Comparison of ENCODE assay signal across 1 cellular context in the genomic region with DNA sequence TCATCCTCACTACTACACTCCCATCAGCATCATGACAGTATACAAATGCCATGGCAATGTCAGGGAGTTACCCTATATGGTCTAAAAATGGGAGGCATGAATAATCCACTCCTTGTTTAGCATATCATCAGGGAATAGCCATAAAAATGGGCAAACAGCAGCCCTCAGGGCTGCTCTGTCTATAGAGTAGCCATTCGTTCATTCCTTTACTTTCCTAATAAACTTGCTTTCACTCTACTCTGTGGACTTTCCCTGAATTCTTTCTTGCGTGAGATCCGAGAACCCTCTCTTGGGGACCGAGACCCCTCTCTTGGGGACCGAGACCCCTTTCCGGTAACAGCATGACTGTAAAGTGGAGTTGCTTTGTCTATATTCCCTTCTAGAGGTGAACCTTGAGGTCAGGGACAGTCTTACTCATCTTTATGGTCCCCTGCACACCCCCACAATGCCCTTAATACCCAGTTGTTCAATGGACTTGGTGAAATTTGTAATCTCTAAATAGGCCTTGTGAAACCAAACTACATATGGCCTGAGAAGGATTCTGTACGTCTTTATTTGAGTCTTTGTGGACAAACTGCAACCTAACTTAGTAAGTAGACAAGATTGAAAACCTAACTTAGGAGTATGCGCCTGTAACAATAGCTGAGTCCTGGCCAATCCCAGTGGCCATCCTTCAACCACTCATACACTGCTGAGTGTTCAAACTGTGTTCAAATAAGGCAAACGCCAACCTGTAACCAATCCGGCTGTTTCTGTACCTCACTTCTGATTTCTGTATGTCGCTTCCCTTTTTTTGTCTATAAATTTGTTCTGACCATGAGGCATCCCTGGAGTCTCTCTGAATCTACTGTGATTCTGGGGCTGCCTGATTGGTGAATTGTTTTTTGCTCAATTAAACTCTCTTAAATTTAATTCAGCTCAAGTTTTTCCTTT.
TF ChIP-seq lines count a peak whose summit lies in the region.

No MANE protein-coding gene starts in this region.

TF ChIP-seq in GM12878, 131 proteins besides CTCF, POLR2A, EP300 and RAD21 (continued from another document):
- TF ChIP-seq, protein P1, sequence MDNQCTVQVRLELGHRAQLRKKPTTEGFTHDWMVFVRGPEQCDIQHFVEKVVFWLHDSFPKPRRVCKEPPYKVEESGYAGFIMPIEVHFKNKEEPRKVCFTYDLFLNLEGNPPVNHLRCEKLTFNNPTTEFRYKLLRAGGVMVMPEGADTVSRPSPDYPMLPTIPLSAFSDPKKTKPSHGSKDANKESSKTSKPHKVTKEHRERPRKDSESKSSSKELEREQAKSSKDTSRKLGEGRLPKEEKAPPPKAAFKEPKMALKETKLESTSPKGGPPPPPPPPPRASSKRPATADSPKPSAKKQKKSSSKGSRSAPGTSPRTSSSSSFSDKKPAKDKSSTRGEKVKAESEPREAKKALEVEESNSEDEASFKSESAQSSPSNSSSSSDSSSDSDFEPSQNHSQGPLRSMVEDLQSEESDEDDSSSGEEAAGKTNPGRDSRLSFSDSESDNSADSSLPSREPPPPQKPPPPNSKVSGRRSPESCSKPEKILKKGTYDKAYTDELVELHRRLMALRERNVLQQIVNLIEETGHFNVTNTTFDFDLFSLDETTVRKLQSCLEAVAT (IDR thresholded peaks at IDR 0.05): no peak
- TF ChIP-seq HDGF (IDR thresholded peaks at IDR 0.05) (no peak), ASH2L (IDR thresholded peaks at IDR 0.05; ENCODE audit: borderline replicate concordance, low read depth) (no peak), SPI1 (IDR thresholded peaks at IDR 0.05; ENCODE audit: borderline replicate concordance, insufficient read depth, low read depth, low read length) (peak; percentile 57), ZNF622 (IDR thresholded peaks at IDR 0.05) (no peak), ZNF274 (IDR thresholded peaks at IDR 0.05; ENCODE audit: insufficient read depth, insufficient read length) (no peak), EGR1 (IDR thresholded peaks at IDR 0.05; ENCODE audit: borderline replicate concordance in 1 of 2, low read depth in 2 of 2, low read length in 2 of 2) (peak in 1 of 2 experiments; percentile 57; a peak in 1 of 3 replicates), CHD2 (IDR thresholded peaks at IDR 0.05; ENCODE audit: borderline replicate concordance, low read depth, low read length) (no peak), HDAC6 (IDR thresholded peaks at IDR 0.05; ENCODE audit: unreplicated experiment) (no peak), SUZ12 (IDR thresholded peaks at IDR 0.05; ENCODE audit: unreplicated experiment) (no peak), SMC3 (IDR thresholded peaks at IDR 0.05; ENCODE audit: borderline replicate concordance, low read length) (no peak; the same call in none of the 2 replicates)
- TF ChIP-seq, protein P2, sequence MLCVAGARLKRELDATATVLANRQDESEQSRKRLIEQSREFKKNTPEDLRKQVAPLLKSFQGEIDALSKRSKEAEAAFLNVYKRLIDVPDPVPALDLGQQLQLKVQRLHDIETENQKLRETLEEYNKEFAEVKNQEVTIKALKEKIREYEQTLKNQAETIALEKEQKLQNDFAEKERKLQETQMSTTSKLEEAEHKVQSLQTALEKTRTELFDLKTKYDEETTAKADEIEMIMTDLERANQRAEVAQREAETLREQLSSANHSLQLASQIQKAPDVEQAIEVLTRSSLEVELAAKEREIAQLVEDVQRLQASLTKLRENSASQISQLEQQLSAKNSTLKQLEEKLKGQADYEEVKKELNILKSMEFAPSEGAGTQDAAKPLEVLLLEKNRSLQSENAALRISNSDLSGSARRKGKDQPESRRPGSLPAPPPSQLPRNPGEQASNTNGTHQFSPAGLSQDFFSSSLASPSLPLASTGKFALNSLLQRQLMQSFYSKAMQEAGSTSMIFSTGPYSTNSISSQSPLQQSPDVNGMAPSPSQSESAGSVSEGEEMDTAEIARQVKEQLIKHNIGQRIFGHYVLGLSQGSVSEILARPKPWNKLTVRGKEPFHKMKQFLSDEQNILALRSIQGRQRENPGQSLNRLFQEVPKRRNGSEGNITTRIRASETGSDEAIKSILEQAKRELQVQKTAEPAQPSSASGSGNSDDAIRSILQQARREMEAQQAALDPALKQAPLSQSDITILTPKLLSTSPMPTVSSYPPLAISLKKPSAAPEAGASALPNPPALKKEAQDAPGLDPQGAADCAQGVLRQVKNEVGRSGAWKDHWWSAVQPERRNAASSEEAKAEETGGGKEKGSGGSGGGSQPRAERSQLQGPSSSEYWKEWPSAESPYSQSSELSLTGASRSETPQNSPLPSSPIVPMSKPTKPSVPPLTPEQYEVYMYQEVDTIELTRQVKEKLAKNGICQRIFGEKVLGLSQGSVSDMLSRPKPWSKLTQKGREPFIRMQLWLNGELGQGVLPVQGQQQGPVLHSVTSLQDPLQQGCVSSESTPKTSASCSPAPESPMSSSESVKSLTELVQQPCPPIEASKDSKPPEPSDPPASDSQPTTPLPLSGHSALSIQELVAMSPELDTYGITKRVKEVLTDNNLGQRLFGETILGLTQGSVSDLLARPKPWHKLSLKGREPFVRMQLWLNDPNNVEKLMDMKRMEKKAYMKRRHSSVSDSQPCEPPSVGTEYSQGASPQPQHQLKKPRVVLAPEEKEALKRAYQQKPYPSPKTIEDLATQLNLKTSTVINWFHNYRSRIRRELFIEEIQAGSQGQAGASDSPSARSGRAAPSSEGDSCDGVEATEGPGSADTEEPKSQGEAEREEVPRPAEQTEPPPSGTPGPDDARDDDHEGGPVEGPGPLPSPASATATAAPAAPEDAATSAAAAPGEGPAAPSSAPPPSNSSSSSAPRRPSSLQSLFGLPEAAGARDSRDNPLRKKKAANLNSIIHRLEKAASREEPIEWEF (IDR thresholded peaks at IDR 0.05; ENCODE audit: insufficient replicate concordance, low read depth, low read length): no peak
- TF ChIP-seq, protein P3, sequence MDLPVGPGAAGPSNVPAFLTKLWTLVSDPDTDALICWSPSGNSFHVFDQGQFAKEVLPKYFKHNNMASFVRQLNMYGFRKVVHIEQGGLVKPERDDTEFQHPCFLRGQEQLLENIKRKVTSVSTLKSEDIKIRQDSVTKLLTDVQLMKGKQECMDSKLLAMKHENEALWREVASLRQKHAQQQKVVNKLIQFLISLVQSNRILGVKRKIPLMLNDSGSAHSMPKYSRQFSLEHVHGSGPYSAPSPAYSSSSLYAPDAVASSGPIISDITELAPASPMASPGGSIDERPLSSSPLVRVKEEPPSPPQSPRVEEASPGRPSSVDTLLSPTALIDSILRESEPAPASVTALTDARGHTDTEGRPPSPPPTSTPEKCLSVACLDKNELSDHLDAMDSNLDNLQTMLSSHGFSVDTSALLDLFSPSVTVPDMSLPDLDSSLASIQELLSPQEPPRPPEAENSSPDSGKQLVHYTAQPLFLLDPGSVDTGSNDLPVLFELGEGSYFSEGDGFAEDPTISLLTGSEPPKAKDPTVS (IDR thresholded peaks at IDR 0.05; ENCODE audit: low read depth, low read length): no peak
- TF ChIP-seq, protein P4, sequence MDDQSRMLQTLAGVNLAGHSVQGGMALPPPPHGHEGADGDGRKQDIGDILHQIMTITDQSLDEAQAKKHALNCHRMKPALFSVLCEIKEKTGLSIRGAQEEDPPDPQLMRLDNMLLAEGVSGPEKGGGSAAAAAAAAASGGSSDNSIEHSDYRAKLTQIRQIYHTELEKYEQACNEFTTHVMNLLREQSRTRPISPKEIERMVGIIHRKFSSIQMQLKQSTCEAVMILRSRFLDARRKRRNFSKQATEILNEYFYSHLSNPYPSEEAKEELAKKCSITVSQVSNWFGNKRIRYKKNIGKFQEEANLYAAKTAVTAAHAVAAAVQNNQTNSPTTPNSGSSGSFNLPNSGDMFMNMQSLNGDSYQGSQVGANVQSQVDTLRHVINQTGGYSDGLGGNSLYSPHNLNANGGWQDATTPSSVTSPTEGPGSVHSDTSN (IDR thresholded peaks at IDR 0.05; ENCODE audit: insufficient replicate concordance, low read depth, low read length): no peak
- TF ChIP-seq, protein P5, sequence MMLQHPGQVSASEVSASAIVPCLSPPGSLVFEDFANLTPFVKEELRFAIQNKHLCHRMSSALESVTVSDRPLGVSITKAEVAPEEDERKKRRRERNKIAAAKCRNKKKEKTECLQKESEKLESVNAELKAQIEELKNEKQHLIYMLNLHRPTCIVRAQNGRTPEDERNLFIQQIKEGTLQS (IDR thresholded peaks at IDR 0.05; ENCODE audit: borderline replicate concordance, extremely low read depth, low read depth, low read length): no peak
- TF ChIP-seq, protein P6, sequence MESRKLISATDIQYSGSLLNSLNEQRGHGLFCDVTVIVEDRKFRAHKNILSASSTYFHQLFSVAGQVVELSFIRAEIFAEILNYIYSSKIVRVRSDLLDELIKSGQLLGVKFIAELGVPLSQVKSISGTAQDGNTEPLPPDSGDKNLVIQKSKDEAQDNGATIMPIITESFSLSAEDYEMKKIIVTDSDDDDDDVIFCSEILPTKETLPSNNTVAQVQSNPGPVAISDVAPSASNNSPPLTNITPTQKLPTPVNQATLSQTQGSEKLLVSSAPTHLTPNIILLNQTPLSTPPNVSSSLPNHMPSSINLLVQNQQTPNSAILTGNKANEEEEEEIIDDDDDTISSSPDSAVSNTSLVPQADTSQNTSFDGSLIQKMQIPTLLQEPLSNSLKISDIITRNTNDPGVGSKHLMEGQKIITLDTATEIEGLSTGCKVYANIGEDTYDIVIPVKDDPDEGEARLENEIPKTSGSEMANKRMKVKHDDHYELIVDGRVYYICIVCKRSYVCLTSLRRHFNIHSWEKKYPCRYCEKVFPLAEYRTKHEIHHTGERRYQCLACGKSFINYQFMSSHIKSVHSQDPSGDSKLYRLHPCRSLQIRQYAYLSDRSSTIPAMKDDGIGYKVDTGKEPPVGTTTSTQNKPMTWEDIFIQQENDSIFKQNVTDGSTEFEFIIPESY (IDR thresholded peaks at IDR 0.05): no peak
